Comparison of ENCODE assay signal across 12 cellular contexts in genomic region chr18:48782381-48782841, GRCh38.
A peak's percentile ranks its signal among the peaks of the same experiment; 100 is the strongest.
DNase-seq lines count a peak whose midpoint lies in the region; ATAC-seq and TF ChIP-seq lines count a peak whose summit lies in the region.
"Had no signal": no experiment of that assay in that cellular context is flagged by ENCODE, and none has a peak within 500 bp of the region (broad histone marks: within the 10 kb centered on the region; RNA-seq: fewer than 3 reads in every experiment).

No MANE protein-coding gene starts in this region.

- BruUV-seq in PC-3 (replicated peaks; lab: Mats Ljungman, UMichigan) = no TSS peak

- H3K4me2 ChIP-seq in hepatocyte = peak overlapping the region; percentile 68
- H3K4me2 ChIP-seq in PC-3 (ENCODE audit: low read length) = no peak overlapping the region
- H3K4me2 ChIP-seq: PC-9 had no signal

- DNase-seq in AG08396 (ENCODE audit: low spot score) = peak; percentile 37
- no peak for DNase-seq in adrenal gland
- DNase-seq in hepatocyte (ENCODE audit: low spot score) = peak; percentile 38
- no peak for DNase-seq in activated effector memory CD4-positive, alpha-beta T cell treated with anti-CD3 and anti-CD28 coated beads, Interleukin-2, amount 50 U/mL, for 16 hours
- no peak for DNase-seq in foreskin keratinocyte
- DNase-seq in NCI-H510A (lab: John Stamatoyannopoulos, UW) = no peak
- no peak for DNase-seq in PC-3
- DNase-seq: activated effector memory CD4-positive, alpha-beta T cell treated with Interleukin-2 at 50 U/mL for 16 hours; NCI-H2029; stimulated activated CD4-positive, alpha-beta T cell treated with anti-CD3 and anti-CD28 coated beads, Interleukin-15, amount 100 ng/mL, for 24 hours had no signal

- H4K20me1 ChIP-seq in hepatocyte (ENCODE audit: insufficient read depth, poor library complexity, severe bottlenecking) (no peaks in the 10 kb centered on the region), PC-3 (ENCODE audit: low read length) (no peaks in the 10 kb centered on the region)

- no peak overlapping the region for H3K9ac ChIP-seq in rectal smooth muscle tissue (ENCODE audit: low read length)
- no peak overlapping the region for H3K9ac ChIP-seq in PC-3 (ENCODE audit: low read length)

- H3K27ac ChIP-seq in adrenal gland (peak overlapping the region in 4 of 5 donors; percentile 57 to 89 (median 70)), hepatocyte (peak overlapping the region; percentile 99), rectal smooth muscle tissue (ENCODE audit: low read depth, low read length) (peak overlapping the region; percentile 78), foreskin keratinocyte (no peak overlapping the region), PC-3 (ENCODE audit: low read length) (no peak overlapping the region)
- H3K27ac ChIP-seq: PC-9 had no signal

- H3K36me3 ChIP-seq in adrenal gland (replicated peaks in 1 of 2) (no peaks in the 10 kb centered on the region), hepatocyte (replicated peaks; ENCODE audit: insufficient read depth, low read depth) (no peaks in the 10 kb centered on the region), rectal smooth muscle tissue (ENCODE audit: control insufficient read depth, insufficient read depth, low read length) (no peaks in the 10 kb centered on the region), PC-3 (ENCODE audit: low read depth, low read length) (no peaks in the 10 kb centered on the region)

- H3K79me2 ChIP-seq in hepatocyte = peaks cover 21% of the 10 kb centered on the region
- no peaks in the 10 kb centered on the region for H3K79me2 ChIP-seq in PC-3 (ENCODE audit: low read length)

- H3K9me3 ChIP-seq in adrenal gland (replicated peaks in 1 of 3) = no peaks in the 10 kb centered on the region
- no peaks in the 10 kb centered on the region for H3K9me3 ChIP-seq in hepatocyte (ENCODE audit: low read depth)
- no peaks in the 10 kb centered on the region for H3K9me3 ChIP-seq in PC-3 (ENCODE audit: low read length)

- H2AFZ ChIP-seq in hepatocyte (no peak overlapping the region), PC-3 (ENCODE audit: low read length) (no peak overlapping the region)
- H2AFZ ChIP-seq: PC-9 had no signal

- CTCF ChIA-PET in PC-3 (lab: Charles Lee) = no interaction called here

- H3K9me2 ChIP-seq in hepatocyte (replicated peaks; ENCODE audit: insufficient read depth) = no peaks in the 10 kb centered on the region
- H3K9me2 ChIP-seq in PC-3 (replicated peaks; ENCODE audit: low read length) = no peaks in the 10 kb centered on the region

- TF ChIP-seq POLR2A in adrenal gland (IDR thresholded peaks at IDR 0.05) = no peak

- ATAC-seq in foreskin keratinocyte (no peak), PC-3 (no peak)

- POLR2A ChIA-PET in PC-3 (lab: Charles Lee; ENCODE audit: unreplicated experiment) = no interaction called here

- H3K4me1 ChIP-seq in adrenal gland (replicated peaks in 1 of 2) = peaks cover 7 to 63% of the 10 kb centered on the region in 2 donors
- H3K4me1 ChIP-seq in hepatocyte (ENCODE audit: insufficient read depth) = peaks cover 69% of the 10 kb centered on the region
- H3K4me1 ChIP-seq in rectal smooth muscle tissue (ENCODE audit: control insufficient read depth, insufficient read depth, low read length) = peaks cover 35% of the 10 kb centered on the region
- no peaks in the 10 kb centered on the region for H3K4me1 ChIP-seq in foreskin keratinocyte
- no peaks in the 10 kb centered on the region for H3K4me1 ChIP-seq in PC-3 (ENCODE audit: insufficient read depth, low read length)

- WGBS in adrenal gland, 4 donors = 73 to 83% (median 79%) methylated on average over 4 to 10 of the region's 10 CpGs
- WGBS in hepatocyte (ENCODE audit: low lambda C conversion rate, missing lambda C conversion rate) = 85% methylated on average over 9 of the region's 10 CpGs

- TF ChIP-seq CTCF in adrenal gland (IDR thresholded peaks at IDR 0.05) (no peak), hepatocyte (IDR thresholded peaks at IDR 0.05; ENCODE audit: poor library complexity) (no peak), foreskin keratinocyte (conservative IDR thresholded peaks at IDR 0.05) (no peak), PC-3 (conservative IDR thresholded peaks at IDR 0.05; ENCODE audit: low read depth, low read length) (no peak)

- no peaks in the 10 kb centered on the region for H3F3A ChIP-seq in PC-3 (ENCODE audit: low read length, unreplicated experiment)

- intact Hi-C loops in adrenal gland (cut with DNase I) = loop anchor here (10.0 kb wide), 3 partner anchors 108 to 242 kb away; no protein-coding TSS in a partner anchor
- intact Hi-C loops in PC-3 (cut with micrococcal nuclease) = no loop called here

- H3K27me3 ChIP-seq in adrenal gland (no peaks in the 10 kb centered on the region), hepatocyte (no peaks in the 10 kb centered on the region), rectal smooth muscle tissue (ENCODE audit: control insufficient read depth, insufficient read depth, low read length) (no peaks in the 10 kb centered on the region), foreskin keratinocyte (no peaks in the 10 kb centered on the region), PC-3 (ENCODE audit: low read length) (no peaks in the 10 kb centered on the region)

- no peak overlapping the region for H3K4me3 ChIP-seq in adrenal gland
- H3K4me3 ChIP-seq in hepatocyte = no peak overlapping the region
- H3K4me3 ChIP-seq in rectal smooth muscle tissue (ENCODE audit: low read length) = no peak overlapping the region
- no peak overlapping the region for H3K4me3 ChIP-seq in PC-3 (ENCODE audit: low read length)
- H3K4me3 ChIP-seq: PC-9 had no signal

Comparison
In these comparisons a context has a peak if more than half of its experiments do, and no peak if none do; other contexts are left out.
1. DNase-seq: peak in AG08396 (single experiment) and hepatocyte (single experiment); none in adrenal gland (0 of 7), activated effector memory CD4-positive, alpha-beta T cell treated with anti-CD3 and anti-CD28 coated beads, Interleukin-2, amount 50 U/mL, for 16 hours (single experiment), foreskin keratinocyte (0 of 2), NCI-H510A (single experiment) and PC-3 (single experiment).
2. H3K27ac ChIP-seq: peak in adrenal gland (4 of 5), hepatocyte (single experiment) and rectal smooth muscle tissue (single experiment); none in foreskin keratinocyte (single experiment) and PC-3 (single experiment).